In genomic region chr14:36661506-36662257, GRCh38 we compare ENCODE assay signal across 9 cellular contexts. TPM values are rescaled to one million over a fixed set of nuclear protein-coding genes. Genes with fewer than 3 reads are reported as not detected.
DNase-seq lines count a peak whose midpoint lies in the region; ATAC-seq and TF ChIP-seq lines count a peak whose summit lies in the region.
"Had no signal": no experiment of that assay in that cellular context is flagged by ENCODE, and none has a peak within 500 bp of the region (broad histone marks: within the 10 kb centered on the region; RNA-seq: fewer than 3 reads in every experiment).

Gene PAX9, plus strand, starts transcription at chr14:36661860. Its CDS starts 230 bp downstream, at chr14:36662090.

- in situ Hi-C loops in T47D (cut with HindIII; ENCODE audit: low pct_unique_long_range_greater_than_20kb, low sequenced_read_pairs) = no loop called here

- H3K4me3 ChIP-seq in HUES64 (ENCODE audit: low read length) (peak within 1 kb of the TSS; percentile 49), kidney epithelial cell (ENCODE audit: low read depth, low read length) (peak within 1 kb of the TSS; percentile 33)

- under 1% methylated on average over 44 of the region's 44 CpGs for WGBS in HUES64

- peaks cover 18% of the 10 kb centered on the region; the same call in 1 of the 2 replicates for H3K4me1 ChIP-seq in HUES64 (ENCODE audit: insufficient read depth, low read length)

- H3K27ac ChIP-seq in HUES64 (ENCODE audit: low read depth, low read length) = no peak within 1 kb of the TSS

- H3K36me3 ChIP-seq in HUES64 (ENCODE audit: insufficient read depth, low read length) = no peaks in the 10 kb centered on the region
- no peaks in the 10 kb centered on the region for H3K36me3 ChIP-seq in kidney epithelial cell (ENCODE audit: control insufficient read depth, insufficient read depth, low read length)

- ATAC-seq in GM19463 (IDR thresholded peaks at IDR 0.05; ENCODE audit: unreplicated experiment) (peak; percentile 84), HG03108 (IDR thresholded peaks at IDR 0.05; ENCODE audit: unreplicated experiment) (no peak)

- DNase-seq in COLO829 (ENCODE audit: low spot score) (peak; percentile 76), OCI-M1 (lab: John Stamatoyannopoulos, UW) (peak; percentile 93), T47D (ENCODE audit: low read depth in 1 of 2, low spot score in 1 of 2) (peak; percentile 97 to 99), kidney epithelial cell (ENCODE audit: low read depth) (peak; percentile 34)
- DNase-seq in stimulated activated CD8-positive, alpha-beta memory T cell treated with anti-CD3 and anti-CD28 coated beads, Interleukin-4, amount 100 ng/mL, for 48 hours = peak; percentile 61

- H3K27me3 ChIP-seq in HUES64 (ENCODE audit: insufficient read depth, low read length) (peaks cover 99% of the 10 kb centered on the region), kidney epithelial cell (ENCODE audit: control insufficient read depth, insufficient read depth, low read length) (peaks cover 89% of the 10 kb centered on the region)

- no peak within 1 kb of the TSS for H3K9ac ChIP-seq in HUES64 (ENCODE audit: low read depth, low read length)

- TF ChIP-seq CTCF in kidney epithelial cell (IDR thresholded peaks at IDR 0.05; ENCODE audit: insufficient read depth, low read length, poor library complexity, severe bottlenecking) = no peak

- H3K9me3 ChIP-seq in HUES64 (ENCODE audit: insufficient read depth, low read depth, low read length) = no peaks in the 10 kb centered on the region

RNA-seq across cellular contexts. Expression of gene PAX9, which starts in this region (rescaled TPM):
- polyA plus RNA-seq in HUES64 (2013, experiment 1 of 2) = not detected
- not detected for polyA plus RNA-seq in HUES64 (2013, experiment 2 of 2)
- 0.13 TPM in 1 of 2 replicates, not detected in the other for total RNA-seq in kidney epithelial cell
- total RNA-seq: temporal lobe had no signal

Comparison
In these comparisons a context has a peak if more than half of its experiments do, and no peak if none do; other contexts are left out.
1. Peak in DNase-seq and H3K4me3 ChIP-seq in kidney epithelial cell; RNA of the gene not detected or under 1 TPM.
2. DNase-seq: peak in every context shown above with its lines; median percentile 98 in T47D; 93 in OCI-M1; 76 in COLO829; 61 in stimulated activated CD8-positive, alpha-beta memory T cell treated with anti-CD3 and anti-CD28 coated beads, Interleukin-4, amount 100 ng/mL, for 48 hours; 34 in kidney epithelial cell.